8 cellular contexts compared by ENCODE assay signal in genomic region chr7:17301491-17302101, GRCh38. TPM values are rescaled to one million over a fixed set of nuclear protein-coding genes. Genes with fewer than 3 reads are reported as not detected.
DNase-seq lines count a peak whose midpoint lies in the region; ATAC-seq and TF ChIP-seq lines count a peak whose summit lies in the region.

No MANE protein-coding gene starts in this region.

- peak overlapping the region; percentile 78 for H3K4me3 ChIP-seq in fibroblast of the aortic adventitia (ENCODE audit: low read depth, low read length)

- peak; percentile 44 for TF ChIP-seq CTCF in fibroblast of the aortic adventitia (IDR thresholded peaks at IDR 0.05; ENCODE audit: insufficient read depth, low read length)

- ATAC-seq in sciatic nerve (no peak), GM19395 (IDR thresholded peaks at IDR 0.05; ENCODE audit: unreplicated experiment) (no peak)

- intact Hi-C loops in sciatic nerve (cut with DNase I): no loop called here

- peak; percentile 4 for DNase-seq in NCI-H2029 (lab: John Stamatoyannopoulos, UW)
- no peak for DNase-seq in NCI-H2029 treated with DMSO at 0.1 percent for 48 hours (lab: John Stamatoyannopoulos, UW)
- DNase-seq in NCI-H1694 treated with DMSO at 0.1 percent for 48 hours (lab: John Stamatoyannopoulos, UW): peak; percentile 20
- peak; percentile 44 for DNase-seq in activated T-cell treated with anti-CD3 and anti-CD28 coated beads for 4 hours
- peak; percentile 75 for DNase-seq in fibroblast of the aortic adventitia (ENCODE audit: low read depth)
- DNase-seq in sciatic nerve (ENCODE audit: low spot score): peak; percentile 76
- DNase-seq in Ammon's horn (ENCODE audit: low spot score): no peak

RNA-seq across cellular contexts. Expression of gene AHR, which starts 3.1 kb away (rescaled TPM):
- total RNA-seq in fibroblast of the aortic adventitia (ENCODE audit: low replicate concordance) (326 and 493 TPM in 2 replicates), sciatic nerve (288 TPM)

Comparison
In these comparisons a context has a peak if more than half of its experiments do, and no peak if none do; other contexts are left out.
1. DNase-seq: peak in NCI-H2029 (single experiment), NCI-H1694 treated with DMSO at 0.1 percent for 48 hours (single experiment), activated T-cell treated with anti-CD3 and anti-CD28 coated beads for 4 hours (single experiment), fibroblast of the aortic adventitia (single experiment) and sciatic nerve (single experiment); none in NCI-H2029 treated with DMSO at 0.1 percent for 48 hours (single experiment) and Ammon's horn (single experiment).